ENCODE assay signal across 21 cellular contexts in the genomic region with DNA sequence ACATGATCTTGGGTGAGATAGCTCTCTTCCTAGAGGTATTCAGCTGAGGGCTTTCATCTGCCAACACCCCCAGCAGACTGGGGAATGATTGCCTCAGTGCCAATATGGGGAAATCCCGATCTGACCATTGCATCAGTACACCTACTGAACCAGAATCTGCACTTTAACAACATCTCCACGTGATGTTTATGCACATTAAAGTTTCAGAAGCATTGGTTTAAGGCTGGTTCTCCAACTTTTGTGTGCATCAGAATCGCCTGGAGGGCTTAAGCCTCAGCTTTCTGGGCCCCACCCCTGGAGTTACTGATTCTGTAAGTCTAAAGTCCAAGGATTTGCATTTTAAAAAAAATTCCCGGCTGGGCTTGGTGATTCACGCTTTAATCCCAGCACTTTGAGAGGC.
A peak's percentile ranks its signal among the peaks of the same experiment; 100 is the strongest.
DNase-seq lines count a peak whose midpoint lies in the region; ATAC-seq and TF ChIP-seq lines count a peak whose summit lies in the region.
"Had no signal": no experiment of that assay in that cellular context is flagged by ENCODE, and none has a peak within 500 bp of the region (broad histone marks: within the 10 kb centered on the region; RNA-seq: fewer than 3 reads in every experiment).

No MANE protein-coding gene starts in this region.

- H3K4me2 ChIP-seq in trophoblast cell (ENCODE audit: low read length) (no peak overlapping the region), smooth muscle cell (no peak overlapping the region)

- H3K36me3 ChIP-seq in duodenal mucosa (ENCODE audit: control insufficient read depth in 1 of 2, insufficient read depth in 2 of 2, low read length in 2 of 2) (no peaks in the 10 kb centered on the region), trophoblast cell (ENCODE audit: control insufficient read depth in 1 of 2, insufficient read depth in 2 of 2, low read length in 2 of 2) (no peaks in the 10 kb centered on the region), smooth muscle cell (ENCODE audit: low read depth) (no peaks in the 10 kb centered on the region)
- H3K36me3 ChIP-seq: BE2C, left ventricle myocardium inferior, tibial artery had no signal

- H2BK5ac ChIP-seq in trophoblast cell (ENCODE audit: low read depth, low read length, poor library complexity), result no peak overlapping the region

- no peak overlapping the region for H2BK12ac ChIP-seq in trophoblast cell (ENCODE audit: low read length)

- H2AFZ ChIP-seq in trophoblast cell (ENCODE audit: insufficient read depth, low read length, poor library complexity), result no peak overlapping the region
- H2AFZ ChIP-seq in smooth muscle cell (ENCODE audit: low read depth), result no peak overlapping the region

- no peak overlapping the region for H3K14ac ChIP-seq in trophoblast cell (ENCODE audit: low read length)

- H3K23ac ChIP-seq in trophoblast cell (ENCODE audit: low read length), result no peak overlapping the region

- H3K79me1 ChIP-seq in trophoblast cell (ENCODE audit: low read length), result peaks cover 2% of the 10 kb centered on the region

- H3F3A ChIP-seq in smooth muscle cell (ENCODE audit: low read depth), result no peaks in the 10 kb centered on the region

- no peak overlapping the region for H2AK5ac ChIP-seq in trophoblast cell (ENCODE audit: low read length)

- no peak for ATAC-seq in GM19397 (IDR thresholded peaks at IDR 0.05; ENCODE audit: unreplicated experiment)
- ATAC-seq: natural killer cell had no signal

- DNase-seq in GM13977 (ENCODE audit: low spot score) (peak; percentile 15), NCI-H526 treated with DMSO at 0.1 percent for 48 hours (lab: John Stamatoyannopoulos, UW) (peak; percentile 53), trophoblast cell (peak; percentile 28 to 56), NCI-H2107 (lab: John Stamatoyannopoulos, UW) (no peak), smooth muscle cell (lab: John Stamatoyannopoulos, UW; ENCODE audit: unreplicated experiment) (no peak)
- no peak for DNase-seq in activated T-cell treated with anti-CD3 and anti-CD28 coated beads, Interleukin-2, amount 50 U/mL, for 48 hours
- DNase-seq: activated B cell treated with CpG ODN at 0.5 μM for 24 hours; activated effector memory CD4-positive, alpha-beta T cell treated with Interleukin-2 at 50 U/mL for 16 hours; aorta; BE2C; DMS153; GOT3; hippocampal formation; left ventricle myocardium inferior; natural killer cell; NCI-H1105 treated with DMSO at 0.1 percent for 48 hours; retina; stimulated activated CD4-positive, alpha-beta T cell treated with anti-CD3 and anti-CD28 coated beads, Interleukin-1b, Interleukin-23, amount 100 ng/mL, for 48 hours; tibial artery had no signal

- no peaks in the 10 kb centered on the region for H4K20me1 ChIP-seq in smooth muscle cell (ENCODE audit: low read depth)

- in situ Hi-C loops in GM13977 (cut with MboI; ENCODE audit: low pct_unique_long_range_greater_than_20kb, low sequenced_read_pairs, unreplicated experiment), result no loop called here

- no peak overlapping the region for H4K12ac ChIP-seq in trophoblast cell (ENCODE audit: low read depth, low read length)

- no CpG with 5 or more reads among the region's 5 CpGs for WGBS in trophoblast cell (ENCODE audit: extremely low coverage, insufficient coverage, insufficient read length)
- 56% methylated on average over 5 of the region's 5 CpGs for WGBS in smooth muscle cell (ENCODE audit: low lambda C conversion rate)

- H3K18ac ChIP-seq in trophoblast cell (ENCODE audit: low read length), result no peak overlapping the region

- H4K91ac ChIP-seq in trophoblast cell (ENCODE audit: low read depth, low read length), result no peak overlapping the region

- H3K79me2 ChIP-seq in trophoblast cell (ENCODE audit: control insufficient read depth, insufficient read depth, low read length, poor library complexity), result no peaks in the 10 kb centered on the region
- no peaks in the 10 kb centered on the region for H3K79me2 ChIP-seq in smooth muscle cell (ENCODE audit: low read depth)

- no peak overlapping the region for H3K9ac ChIP-seq in duodenal mucosa (ENCODE audit: low read depth in 1 of 2, low read length in 2 of 2)
- no peak overlapping the region for H3K9ac ChIP-seq in trophoblast cell (ENCODE audit: low read length)
- H3K9ac ChIP-seq in smooth muscle cell (ENCODE audit: low read depth), result no peak overlapping the region

- H3K27ac ChIP-seq in duodenal mucosa (ENCODE audit: low read depth, low read length) (no peak overlapping the region), trophoblast cell (ENCODE audit: low read depth, low read length) (no peak overlapping the region), smooth muscle cell (ENCODE audit: low read depth) (no peak overlapping the region)
- H3K27ac ChIP-seq: left ventricle myocardium inferior, tibial artery had no signal

- H3K9me3 ChIP-seq in duodenal mucosa (ENCODE audit: control insufficient read depth in 1 of 2, low read length in 2 of 2) (no peaks in the 10 kb centered on the region), trophoblast cell (ENCODE audit: insufficient read depth, low read depth, low read length) (no peaks in the 10 kb centered on the region), smooth muscle cell (replicated peaks; ENCODE audit: low read depth) (no peaks in the 10 kb centered on the region)
- H3K9me3 ChIP-seq: BE2C, left ventricle myocardium inferior, tibial artery had no signal

- no peak overlapping the region for H4K8ac ChIP-seq in trophoblast cell (ENCODE audit: low read depth, low read length)

- TF ChIP-seq CTCF in GM13977 (IDR thresholded peaks at IDR 0.05; ENCODE audit: extremely low read depth, insufficient read depth, missing control alignments), result no peak
- no peak for TF ChIP-seq CTCF in smooth muscle cell (IDR thresholded peaks at IDR 0.05; ENCODE audit: borderline replicate concordance, insufficient read depth, poor library complexity, severe bottlenecking)

- H3K4me3 ChIP-seq in duodenal mucosa (ENCODE audit: low read depth in 1 of 2, low read length in 2 of 2) (peak overlapping the region; percentile 16 to 36), trophoblast cell (ENCODE audit: low read depth, low read length) (no peak overlapping the region), smooth muscle cell (no peak overlapping the region)
- H3K4me3 ChIP-seq: left ventricle myocardium inferior, tibial artery had no signal

- H3K4ac ChIP-seq in trophoblast cell (ENCODE audit: low read depth, low read length), result no peak overlapping the region

- H2BK120ac ChIP-seq in trophoblast cell (ENCODE audit: insufficient read depth, low read length, poor library complexity), result no peak overlapping the region

- H3K27me3 ChIP-seq in duodenal mucosa (ENCODE audit: control insufficient read depth in 1 of 2, insufficient read depth in 2 of 2, low read length in 2 of 2) (no peaks in the 10 kb centered on the region), trophoblast cell (ENCODE audit: insufficient read depth, low read length) (no peaks in the 10 kb centered on the region), smooth muscle cell (ENCODE audit: low read depth) (no peaks in the 10 kb centered on the region)
- H3K27me3 ChIP-seq: BE2C, tibial artery had no signal

- H3K4me1 ChIP-seq in duodenal mucosa (ENCODE audit: control insufficient read depth in 1 of 2, insufficient read depth in 2 of 2, low read length in 2 of 2), result peaks cover 12 to 22% of the 10 kb centered on the region in 2 donors
- H3K4me1 ChIP-seq in trophoblast cell (ENCODE audit: control insufficient read depth in 1 of 2, insufficient read depth in 2 of 2, low read length in 2 of 2), result peaks cover 0 to 4% of the 10 kb centered on the region in 2 experiments
- no peaks in the 10 kb centered on the region for H3K4me1 ChIP-seq in smooth muscle cell (ENCODE audit: low read depth)
- H3K4me1 ChIP-seq: BE2C, left ventricle myocardium inferior, tibial artery had no signal

Comparison
In these comparisons a context has a peak if more than half of its experiments do, and no peak if none do; other contexts are left out.
1. DNase-seq: peak in GM13977 (single experiment), NCI-H526 treated with DMSO at 0.1 percent for 48 hours (single experiment) and trophoblast cell (2 of 2); none in NCI-H2107 (single experiment), smooth muscle cell (single experiment) and activated T-cell treated with anti-CD3 and anti-CD28 coated beads, Interleukin-2, amount 50 U/mL, for 48 hours (0 of 2).
2. H3K4me3 ChIP-seq: peak in duodenal mucosa (2 of 2); none in trophoblast cell (single experiment) and smooth muscle cell (single experiment).